18 cellular contexts compared by ENCODE assay signal in the genomic region with DNA sequence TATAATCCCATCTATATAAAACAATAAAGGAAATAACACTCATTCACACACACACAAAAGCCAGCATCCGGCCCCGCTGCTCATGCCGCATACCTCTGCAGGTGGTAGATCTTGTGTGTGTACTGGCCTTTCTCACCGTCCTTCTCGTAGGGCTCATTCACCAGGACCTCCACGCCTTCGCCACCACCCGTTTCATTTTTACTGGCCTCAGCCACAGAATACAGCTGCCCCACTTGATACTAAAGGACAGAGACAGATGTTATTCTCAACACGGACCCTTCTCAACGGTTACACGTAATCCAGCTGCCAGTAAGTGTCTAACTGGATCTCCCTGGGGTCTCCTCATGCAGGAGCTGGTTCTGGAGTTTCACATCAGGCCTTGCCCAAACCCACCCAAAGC. TPM values are rescaled to one million over a fixed set of nuclear protein-coding genes. Genes with fewer than 3 reads are reported as not detected.
DNase-seq lines count a peak whose midpoint lies in the region; ATAC-seq and TF ChIP-seq lines count a peak whose summit lies in the region.
"Had no signal": no experiment of that assay in that cellular context is flagged by ENCODE, and none has a peak within 500 bp of the region (broad histone marks: within the 10 kb centered on the region; RNA-seq: fewer than 3 reads in every experiment).

No MANE protein-coding gene starts in this region.

- peaks cover 26 to 32% of the 10 kb centered on the region in 2 donors for H3K36me3 ChIP-seq in thyroid gland
- H3K36me3 ChIP-seq: SJCRH30 had no signal

- peak overlapping the region; percentile 44 to 75 (median 65) for H3K27ac ChIP-seq in thyroid gland
- H3K27ac ChIP-seq: RWPE1, SJCRH30 had no signal

- no peaks in the 10 kb centered on the region for H3K27me3 Mint-ChIP-seq in memory B cell

- peaks cover 40% of the 10 kb centered on the region for H3K4me1 Mint-ChIP-seq in memory B cell

- H3K9me3 Mint-ChIP-seq in memory B cell, result no peaks in the 10 kb centered on the region
- H3K9me3 Mint-ChIP-seq: CD14-positive monocyte, GM23338 had no signal

- H3K4me3 Mint-ChIP-seq in memory B cell, result no peak overlapping the region
- H3K4me3 Mint-ChIP-seq: CD14-positive monocyte, GM23338 had no signal

- TF ChIP-seq CTCF in GM10266 (IDR thresholded peaks at IDR 0.05; ENCODE audit: control insufficient read depth, insufficient read depth, low read depth, missing control alignments) (no peak), GM20000 (IDR thresholded peaks at IDR 0.05; ENCODE audit: extremely low read depth, missing control alignments) (no peak), thyroid gland (IDR thresholded peaks at IDR 0.05) (no peak)

- H3K27me3 ChIP-seq in thyroid gland, result no peaks in the 10 kb centered on the region
- H3K27me3 ChIP-seq: SJCRH30 had no signal

- peaks cover 25% of the 10 kb centered on the region for H3K36me3 Mint-ChIP-seq in memory B cell

- intact Hi-C loops in thyroid gland (cut with DNase I), result loop anchor here (10.0 kb wide), 1 partner anchor 278 kb away; a partner anchor contains a TSS

- no peaks in the 10 kb centered on the region for H3K9me3 ChIP-seq in thyroid gland
- H3K9me3 ChIP-seq: SJCRH30 had no signal

- peaks cover 28 to 32% of the 10 kb centered on the region in 2 donors for H3K4me1 ChIP-seq in thyroid gland
- H3K4me1 ChIP-seq: SJCRH30 had no signal

- H3K4me3 ChIP-seq in thyroid gland (replicated peaks in 1 of 3), result no peak overlapping the region
- H3K4me3 ChIP-seq: GM23338, SJCRH30 had no signal

- peak overlapping the region; percentile 51 for H3K27ac Mint-ChIP-seq in memory B cell
- H3K27ac Mint-ChIP-seq: GM23338 had no signal

- WGBS in thyroid gland, 2 donors, result 90 to 91% methylated on average over 11 of the region's 11 CpGs

- in situ Hi-C loops in KBM-7 (cut with MboI; ENCODE audit: low pct_unique_long_range_greater_than_20kb, low sequenced_read_pairs), result no loop called here

- DNase-seq in GM10266 (ENCODE audit: extremely low spot score), result peak; percentile 50
- peak; percentile 73 for DNase-seq in GM20000 (ENCODE audit: low spot score)
- DNase-seq in memory B cell (ENCODE audit: low spot score in 2 of 2), result no peak
- no peak for DNase-seq in thyroid gland
- DNase-seq in KBM-7, result no peak
- no peak for DNase-seq in left lobe of liver (ENCODE audit: low spot score)
- DNase-seq in T-helper 2 cell, result no peak
- DNase-seq: DMS79; MV-4-11; NCI-H1436; NCI-H2081; NCI-H524; NK-92 treated with Interleukin-12 subunit alpha and Interleukin-12 subunit beta, amount 100 ng/mL, for 24 hours; OCI-M1 had no signal

- no peak for TF ChIP-seq POLR2A in thyroid gland (IDR thresholded peaks at IDR 0.05)

- no peak for ATAC-seq in memory B cell (ENCODE audit: low read depth)
- no peak for ATAC-seq in left lobe of liver
- ATAC-seq: GM23338 had no signal

RNA-seq across cellular contexts. Expression of a gene that starts 9.7 kb away (rescaled TPM):
- 10 to 100 TPM; 49.9 to 64.7 (median 54.2) TPM for total RNA-seq in thyroid gland
- 29.0 TPM for total RNA-seq in left lobe of liver

RNA-seq across cellular contexts. Expression of a gene that starts 36.5 kb away (rescaled TPM):
- total RNA-seq in thyroid gland (100 to 1,000 TPM; 124 to 285 (median 158) TPM), left lobe of liver (11.9 TPM)

Comparison
In these comparisons a context has a peak if more than half of its experiments do, and no peak if none do; other contexts are left out.
1. DNase-seq: peak in GM10266 (single experiment) and GM20000 (single experiment); none in memory B cell (0 of 2), thyroid gland (0 of 2), KBM-7 (single experiment), left lobe of liver (single experiment) and T-helper 2 cell (0 of 5).